In the genomic region with DNA sequence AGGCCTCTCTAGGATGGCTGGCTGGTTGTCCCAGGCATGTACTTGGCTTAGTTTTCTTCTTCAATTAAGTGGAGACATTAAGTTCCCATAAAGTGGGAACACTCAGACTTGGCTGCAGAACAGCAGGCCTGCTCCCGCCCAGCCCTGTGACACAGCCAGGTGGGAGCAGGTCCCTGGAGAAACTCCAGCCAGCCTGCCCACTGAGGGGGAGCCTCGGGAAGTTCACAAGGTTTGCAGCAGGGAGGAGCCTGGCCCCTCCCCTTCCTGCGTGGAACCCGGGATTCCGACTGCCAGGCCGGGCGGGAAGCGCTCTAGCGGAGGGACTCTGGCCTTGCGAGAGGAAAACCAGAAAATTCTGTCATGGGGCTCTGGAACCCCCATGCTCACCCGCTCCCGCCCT, we compare ENCODE assay signal across 26 cellular contexts.
"Had no signal": no experiment of that assay in that cellular context is flagged by ENCODE, and none has a peak within 500 bp of the region (broad histone marks: within the 10 kb centered on the region; RNA-seq: fewer than 3 reads in every experiment).

No MANE protein-coding gene starts in this region.

- H3K4me1 ChIP-seq: adrenal gland, colonic mucosa, gastrocnemius medialis had no signal

- H3K36me3 Mint-ChIP-seq: activated naive CD8-positive, alpha-beta T cell treated with anti-CD3 and anti-CD28 coated beads for 36 hours; naive thymus-derived CD4-positive, alpha-beta T cell had no signal

- H3K4me3 Mint-ChIP-seq: activated CD4-positive, alpha-beta T cell treated with anti-CD3 and anti-CD28 coated beads for 36 hours; activated naive CD4-positive, alpha-beta T cell treated with anti-CD3 and anti-CD28 coated beads for 36 hours; activated naive CD8-positive, alpha-beta T cell treated with anti-CD3 and anti-CD28 coated beads for 36 hours; activated T-helper 1 cell treated with anti-CD3 and anti-CD28 coated beads, Interleukin-12 subunit alpha, Interleukin-12 subunit beta, Interleukin-2, Interleukin-4 antibody, amounts not matched to agents 30 ng/mL and 10 ng/mL and 1 ng/mL, durations not matched to agents 14 hours and 24 hours and 36 hours; naive thymus-derived CD4-positive, alpha-beta T cell; stimulated activated naive B cell treated with anti-CD40 and anti-IgM and Interleukin-4, amounts not matched to agents 10 μg/mL and 1 μg/mL and 100 μg/mL, for 72 hours; T-helper 2 cell treated with Interferon-gamma antibody and Interleukin-4, amounts not matched to agents 5 μg/mL and 100 μg/mL, for 36 hours had no signal

- ATAC-seq: activated CD4-positive, alpha-beta T cell treated with anti-CD3 and anti-CD28 coated beads for 36 hours; body of pancreas; gastrocnemius medialis; left colon; naive thymus-derived CD4-positive, alpha-beta T cell; stimulated activated naive B cell treated with anti-CD40 and anti-IgM and Interleukin-4, amounts not matched to agents 10 μg/mL and 1 μg/mL and 100 μg/mL, for 72 hours had no signal

- DNase-seq: activated CD4-positive, alpha-beta T cell treated with anti-CD3 and anti-CD28 coated beads for 36 hours; activated CD4-positive, CD25-positive, alpha-beta regulatory T cell; activated effector memory CD4-positive, alpha-beta T cell treated with anti-CD3 and anti-CD28 coated beads, Interleukin-2, amount 50 U/mL, for 16 hours; activated naive CD4-positive, alpha-beta T cell treated with anti-CD3 and anti-CD28 coated beads for 36 hours; activated naive CD8-positive, alpha-beta T cell treated with anti-CD3 and anti-CD28 coated beads for 36 hours; activated T-cell treated with anti-CD3 and anti-CD28 coated beads for 4 hours; body of pancreas; colonic mucosa; dorsolateral prefrontal cortex; effector memory CD4-positive, alpha-beta T cell; erythroblast; gastrocnemius medialis; left colon; midbrain; naive thymus-derived CD4-positive, alpha-beta T cell; stimulated activated CD4-positive, alpha-beta T cell treated with anti-CD3 and anti-CD28 coated beads, Interleukin-2, amount 100 ng/mL, for 24 hours; stimulated activated naive B cell treated with anti-CD40 and anti-IgM and Interleukin-4, amounts not matched to agents 10 μg/mL and 1 μg/mL and 100 μg/mL, for 72 hours; stomach; T-helper 1 cell had no signal

- H3K4me3 ChIP-seq: adrenal gland, body of pancreas, colonic mucosa, dorsolateral prefrontal cortex, gastrocnemius medialis, hepatocyte, smooth muscle cell, stomach, tibial nerve had no signal

- H3K36me3 ChIP-seq: adrenal gland, colonic mucosa, gastrocnemius medialis, neutrophil, stomach, tibial nerve had no signal

- H3K9me3 ChIP-seq: adrenal gland, body of pancreas, colonic mucosa, gastrocnemius medialis, neutrophil, stomach, tibial nerve had no signal

- H3K4me1 Mint-ChIP-seq: stimulated activated naive B cell treated with anti-CD40 and anti-IgM and Interleukin-4, amounts not matched to agents 10 μg/mL and 1 μg/mL and 100 μg/mL, for 72 hours had no signal

- H3K27ac ChIP-seq: adrenal gland, body of pancreas, colonic mucosa, dorsolateral prefrontal cortex, gastrocnemius medialis, hepatocyte, neutrophil, stomach, tibial nerve had no signal

- H3K27me3 ChIP-seq: body of pancreas, hepatocyte had no signal

- H3K27ac Mint-ChIP-seq: activated CD4-positive, alpha-beta T cell treated with anti-CD3 and anti-CD28 coated beads for 36 hours; activated naive CD4-positive, alpha-beta T cell treated with anti-CD3 and anti-CD28 coated beads for 36 hours; activated naive CD8-positive, alpha-beta T cell treated with anti-CD3 and anti-CD28 coated beads for 36 hours; activated T-helper 1 cell treated with anti-CD3 and anti-CD28 coated beads, Interleukin-12 subunit alpha, Interleukin-12 subunit beta, Interleukin-2, Interleukin-4 antibody, amounts not matched to agents 30 ng/mL and 10 ng/mL and 1 ng/mL, durations not matched to agents 14 hours and 24 hours and 36 hours; naive thymus-derived CD4-positive, alpha-beta T cell; stimulated activated naive B cell treated with anti-CD40 and anti-IgM and Interleukin-4, amounts not matched to agents 10 μg/mL and 1 μg/mL and 100 μg/mL, for 72 hours; T-helper 2 cell treated with Interferon-gamma antibody and Interleukin-4, amounts not matched to agents 5 μg/mL and 100 μg/mL, for 36 hours had no signal

- H3K9me3 Mint-ChIP-seq: activated naive CD4-positive, alpha-beta T cell treated with anti-CD3 and anti-CD28 coated beads for 36 hours; activated naive CD8-positive, alpha-beta T cell treated with anti-CD3 and anti-CD28 coated beads for 36 hours; activated T-helper 1 cell treated with anti-CD3 and anti-CD28 coated beads, Interleukin-12 subunit alpha, Interleukin-12 subunit beta, Interleukin-2, Interleukin-4 antibody, amounts not matched to agents 30 ng/mL and 10 ng/mL and 1 ng/mL, durations not matched to agents 14 hours and 24 hours and 36 hours; naive thymus-derived CD4-positive, alpha-beta T cell; stimulated activated naive B cell treated with anti-CD40 and anti-IgM and Interleukin-4, amounts not matched to agents 10 μg/mL and 1 μg/mL and 100 μg/mL, for 72 hours; T-helper 2 cell treated with Interferon-gamma antibody and Interleukin-4, amounts not matched to agents 5 μg/mL and 100 μg/mL, for 36 hours had no signal
